ENCODE assay signal across 8 cellular contexts in genomic region chr12:45234134-45234865, GRCh38. TPM values are rescaled to one million over a fixed set of nuclear protein-coding genes. Genes with fewer than 3 reads are reported as not detected.
DNase-seq lines count a peak whose midpoint lies in the region; ATAC-seq and TF ChIP-seq lines count a peak whose summit lies in the region.

No MANE protein-coding gene starts in this region.

- H3K4me3 ChIP-seq in fibroblast of villous mesenchyme (ENCODE audit: low read depth, low read length) = no peak overlapping the region
- H3K4me3 ChIP-seq in ovary = no peak overlapping the region

- peak; percentile 21 for TF ChIP-seq EP300 in ovary (IDR thresholded peaks at IDR 0.05)

- H3K9me3 Mint-ChIP-seq in Calu3 (ENCODE audit: low read depth, unreplicated experiment) = no peaks in the 10 kb centered on the region

- CTCF ChIA-PET in Calu3 (lab: Charles Lee) = no interaction called here

- H3K4me1 Mint-ChIP-seq in Calu3 (ENCODE audit: low read depth, unreplicated experiment) = peaks cover 40% of the 10 kb centered on the region

- BruUV-seq in Calu3 (replicated peaks; lab: Mats Ljungman, UMichigan) = no TSS peak

- H3K4me3 Mint-ChIP-seq in Calu3 (ENCODE audit: low read depth, unreplicated experiment) = peak overlapping the region; percentile 56

- H3K36me3 ChIP-seq in ovary = no peaks in the 10 kb centered on the region

- H3K27me3 Mint-ChIP-seq in Calu3 (ENCODE audit: unreplicated experiment) = no peaks in the 10 kb centered on the region

- intact Hi-C loops in Calu3 (cut with micrococcal nuclease; ENCODE audit: unreplicated experiment) = loop anchor here (5.0 kb wide), 1 partner anchor 33 kb away; no protein-coding TSS in a partner anchor
- intact Hi-C loops in ovary (cut with DNase I) = loop anchor here in 1 of 4 donors (10.0 kb wide), 1 partner anchor 51 kb away; no protein-coding TSS in a partner anchor

- DNase-seq in Calu3 (no peak), UCSD-AML1 (lab: John Stamatoyannopoulos, UW; ENCODE audit: unreplicated experiment) (peak; percentile 41), fibroblast of villous mesenchyme (ENCODE audit: low read depth) (peak; percentile 97), ovary (peak; percentile 36 to 52 (median 48)), NCI-H2171 (lab: John Stamatoyannopoulos, UW) (no peak), cerebellum (ENCODE audit: low spot score) (no peak)

- WGBS in ovary, 3 donors = 1 to 5% (median 2%) methylated on average over 4 of the region's 4 CpGs

- no peak for TF ChIP-seq POLR2A in ovary (IDR thresholded peaks at IDR 0.05)

- H3K36me3 Mint-ChIP-seq in Calu3 (ENCODE audit: insufficient read depth, unreplicated experiment) = peaks cover 5% of the 10 kb centered on the region

- H3K27ac Mint-ChIP-seq in Calu3 (ENCODE audit: unreplicated experiment) = peak overlapping the region; percentile 96

- H3K27me3 ChIP-seq in ovary = no peaks in the 10 kb centered on the region

- H3K27ac ChIP-seq in ovary = peak overlapping the region; percentile 33 to 70

- ATAC-seq in HG02642 (IDR thresholded peaks at IDR 0.05; ENCODE audit: poor library complexity, unreplicated experiment) = peak; percentile 24
- ATAC-seq in HG03342 (IDR thresholded peaks at IDR 0.05; ENCODE audit: unreplicated experiment) = no peak

- no peaks in the 10 kb centered on the region for H3K9me3 ChIP-seq in ovary

- peaks cover 16% of the 10 kb centered on the region for H3K4me1 ChIP-seq in ovary (ENCODE audit: insufficient read depth)

- TF ChIP-seq CTCF in Calu3 (IDR thresholded peaks at IDR 0.05; ENCODE audit: unreplicated experiment) (no peak), fibroblast of villous mesenchyme (IDR thresholded peaks at IDR 0.05; ENCODE audit: insufficient read depth, low read depth, low read length) (no peak), ovary (IDR thresholded peaks at IDR 0.05) (no peak)

RNA-seq across cellular contexts. Expression of gene ANO6, which starts 18.4 kb away (rescaled TPM):
- 28.8 and 34.2 TPM in 2 replicates for total RNA-seq in Calu3 (2022)
- 75.1 and 91.5 TPM in 2 replicates for total RNA-seq in fibroblast of villous mesenchyme
- total RNA-seq in ovary = 10 to 100 TPM; 52.8 to 83.0 (median 63.2) TPM
- 10 to 100 TPM; 38.8 to 88.5 TPM for polyA plus RNA-seq in ovary
- 22.8 TPM for total RNA-seq in cerebellum

Comparison
In these comparisons a context has a peak if more than half of its experiments do, and no peak if none do; other contexts are left out.
1. DNase-seq: peak in UCSD-AML1 (single experiment), fibroblast of villous mesenchyme (single experiment) and ovary (5 of 5); none in Calu3 (single experiment), NCI-H2171 (single experiment) and cerebellum (single experiment).